ENCODE assay signal across 8 cellular contexts in the genomic region with DNA sequence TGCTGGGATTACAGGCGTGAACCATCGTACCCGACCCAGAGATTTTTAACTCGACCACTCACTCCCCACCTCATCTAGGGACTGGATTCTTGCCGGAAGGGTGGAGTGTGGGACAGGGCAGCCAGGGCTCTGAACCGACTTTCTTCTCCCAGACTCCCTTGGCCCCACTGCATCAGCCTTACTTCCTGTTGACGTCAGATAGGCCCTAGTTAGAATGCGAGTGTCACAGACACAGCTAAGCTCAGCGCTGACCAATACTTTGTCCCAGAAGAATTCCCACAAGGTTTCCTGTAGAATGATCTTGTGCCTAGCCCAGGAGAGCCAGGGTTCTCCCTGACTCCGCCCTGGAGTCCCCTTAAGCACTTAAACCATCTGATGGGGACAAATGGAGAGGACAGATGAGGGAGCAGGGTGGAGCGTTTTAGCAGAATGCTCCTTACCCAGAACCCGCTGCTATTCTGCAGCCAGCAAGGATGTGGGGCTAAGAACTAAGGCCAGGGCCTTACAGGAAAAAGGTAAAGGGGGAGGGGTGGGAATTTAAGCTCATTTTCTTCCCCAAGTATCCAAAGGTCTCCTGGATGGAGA. TPM values are rescaled to one million over a fixed set of nuclear protein-coding genes. Genes with fewer than 3 reads are reported as not detected.
DNase-seq lines count a peak whose midpoint lies in the region; ATAC-seq and TF ChIP-seq lines count a peak whose summit lies in the region.

No MANE protein-coding gene starts in this region.

- no peaks in the 10 kb centered on the region for H3K9me3 Mint-ChIP-seq in activated CD8-positive, alpha-beta T cell treated with anti-CD3 and anti-CD28 coated beads, Interleukin-2, amount 10 ng/mL, durations not matched to agents 7 days and 5 days (ENCODE audit: insufficient read depth)

- peaks cover 88% of the 10 kb centered on the region for H3K36me3 Mint-ChIP-seq in activated CD8-positive, alpha-beta T cell treated with anti-CD3 and anti-CD28 coated beads, Interleukin-2, amount 10 ng/mL, durations not matched to agents 7 days and 5 days (ENCODE audit: low read depth)

- peaks cover 22% of the 10 kb centered on the region for H3F3A ChIP-seq in DOHH2 (ENCODE audit: control insufficient read depth, insufficient read depth)

- ATAC-seq in activated CD8-positive, alpha-beta T cell treated with anti-CD3 and anti-CD28 coated beads, Interleukin-2, amount 10 ng/mL, durations not matched to agents 7 days and 5 days = no peak
- ATAC-seq in foreskin keratinocyte (no peak), HG03039 (IDR thresholded peaks at IDR 0.05; ENCODE audit: unreplicated experiment) (no peak)

- peak overlapping the region; percentile 86 for H3K27ac Mint-ChIP-seq in activated CD8-positive, alpha-beta T cell treated with anti-CD3 and anti-CD28 coated beads, Interleukin-2, amount 10 ng/mL, durations not matched to agents 7 days and 5 days

- no peaks in the 10 kb centered on the region for H3K9me2 ChIP-seq in DOHH2 (replicated peaks; ENCODE audit: control insufficient read depth, low read length)

- no peak for TF ChIP-seq CTCF in DOHH2 (IDR thresholded peaks at IDR 0.05; ENCODE audit: low read depth, low read length, poor library complexity, severe bottlenecking)
- TF ChIP-seq CTCF in foreskin keratinocyte (conservative IDR thresholded peaks at IDR 0.05) = no peak

- H3K9me3 ChIP-seq in DOHH2 (ENCODE audit: control insufficient read depth, insufficient read depth, low read length) = no peaks in the 10 kb centered on the region

- H3K27me3 ChIP-seq in DOHH2 (ENCODE audit: control insufficient read depth, low read length) = no peaks in the 10 kb centered on the region
- H3K27me3 ChIP-seq in foreskin keratinocyte = no peaks in the 10 kb centered on the region

- H3K4me1 ChIP-seq in DOHH2 (ENCODE audit: control insufficient read depth, low read length) = peaks cover 44% of the 10 kb centered on the region
- peaks cover 9% of the 10 kb centered on the region for H3K4me1 ChIP-seq in foreskin keratinocyte

- POLR2A ChIA-PET in activated CD8-positive, alpha-beta T cell treated with anti-CD3 and anti-CD28 coated beads, Interleukin-2, amount 10 ng/mL, durations not matched to agents 7 days and 5 days (lab: Charles Lee) = interaction anchor here (1.4 kb wide), 1 partner anchor 15 kb away, joined by 4 read pairs; no protein-coding TSS in a partner anchor

- no peaks in the 10 kb centered on the region for H3K27me3 Mint-ChIP-seq in activated CD8-positive, alpha-beta T cell treated with anti-CD3 and anti-CD28 coated beads, Interleukin-2, amount 10 ng/mL, durations not matched to agents 7 days and 5 days (ENCODE audit: low read depth)

- no peak overlapping the region for H3K4me3 ChIP-seq in DOHH2 (ENCODE audit: low read length)

- 0 out of 2 replicates have a peak, but pooled peaks cover 10% of the 10 kb centered on the region for H4K20me1 ChIP-seq in DOHH2 (ENCODE audit: control insufficient read depth, insufficient read depth, low read depth, low read length)

- H3K27ac ChIP-seq in DOHH2 (ENCODE audit: low read depth, low read length) (no peak overlapping the region), foreskin keratinocyte (peak overlapping the region; percentile 40)

- H3K4me2 ChIP-seq in DOHH2 (ENCODE audit: low read length) = peak overlapping the region; percentile 41

- CTCF ChIA-PET in activated CD8-positive, alpha-beta T cell treated with anti-CD3 and anti-CD28 coated beads, Interleukin-2, amount 10 ng/mL, durations not matched to agents 7 days and 5 days (lab: Charles Lee) = interaction anchor here (0.8 to 2.3 kb wide), 2 partner anchors 9 to 87 kb away, joined by 3 to 11 read pairs; no protein-coding TSS in a partner anchor

- H3K4me3 Mint-ChIP-seq in activated CD8-positive, alpha-beta T cell treated with anti-CD3 and anti-CD28 coated beads, Interleukin-2, amount 10 ng/mL, durations not matched to agents 7 days and 5 days = peak overlapping the region; percentile 92

- peaks cover 47% of the 10 kb centered on the region for H3K4me1 Mint-ChIP-seq in activated CD8-positive, alpha-beta T cell treated with anti-CD3 and anti-CD28 coated beads, Interleukin-2, amount 10 ng/mL, durations not matched to agents 7 days and 5 days (ENCODE audit: low read depth)

- no peak for DNase-seq in activated CD8-positive, alpha-beta T cell treated with anti-CD3 and anti-CD28 coated beads, Interleukin-2, amount 10 ng/mL, durations not matched to agents 7 days and 5 days
- DNase-seq in foreskin keratinocyte (no peak), pulmonary artery endothelial cell (ENCODE audit: low read depth, low spot score) (peak; percentile 68), NCI-H2081 treated with DMSO at 0.1 percent for 48 hours (lab: John Stamatoyannopoulos, UW) (no peak), NK-92 (lab: John Stamatoyannopoulos, UW; ENCODE audit: unreplicated experiment) (no peak), NCI-H2196 treated with DMSO at 0.1 percent for 48 hours (lab: John Stamatoyannopoulos, UW; ENCODE audit: unreplicated experiment) (no peak)

- peaks cover 90% of the 10 kb centered on the region for H3K36me3 ChIP-seq in DOHH2 (ENCODE audit: control insufficient read depth, low read length)

- peaks cover 69% of the 10 kb centered on the region for H3K79me2 ChIP-seq in DOHH2 (ENCODE audit: control insufficient read depth, low read length)

RNA-seq across cellular contexts. Expression of gene TUSC2, which starts 5.8 kb away (rescaled TPM):
- total RNA-seq in activated CD8-positive, alpha-beta T cell treated with anti-CD3 and anti-CD28 coated beads, Interleukin-2, amount 10 ng/mL, durations not matched to agents 7 days and 5 days = 10 to 100 TPM; 18.5 to 20.8 TPM
- 21.8 and 23.6 TPM in 2 replicates for total RNA-seq in foreskin keratinocyte
- polyA plus RNA-seq in foreskin keratinocyte = 35.2 and 37.4 TPM in 2 replicates
- total RNA-seq in pulmonary artery endothelial cell = 24.8 and 36.5 TPM in 2 replicates

RNA-seq across cellular contexts. Expression of gene RASSF1, which starts 6.8 kb away (rescaled TPM):
- 100 to 1,000 TPM; 172 to 174 TPM for total RNA-seq in activated CD8-positive, alpha-beta T cell treated with anti-CD3 and anti-CD28 coated beads, Interleukin-2, amount 10 ng/mL, durations not matched to agents 7 days and 5 days
- 22.1 and 23.8 TPM in 2 replicates for total RNA-seq in foreskin keratinocyte
- 28.5 and 29.4 TPM in 2 replicates for polyA plus RNA-seq in foreskin keratinocyte
- 17.0 and 22.5 TPM in 2 replicates for total RNA-seq in pulmonary artery endothelial cell

RNA-seq across cellular contexts. Expression of gene HYAL2, which starts 11.3 kb away (rescaled TPM):
- 1 to 10 TPM; 6.5 to 6.8 TPM for total RNA-seq in activated CD8-positive, alpha-beta T cell treated with anti-CD3 and anti-CD28 coated beads, Interleukin-2, amount 10 ng/mL, durations not matched to agents 7 days and 5 days
- total RNA-seq in foreskin keratinocyte (57.8 and 59.1 TPM in 2 replicates), pulmonary artery endothelial cell (535 and 564 TPM in 2 replicates)
- polyA plus RNA-seq in foreskin keratinocyte = 59.2 and 60.3 TPM in 2 replicates

RNA-seq across cellular contexts. Expression of gene ZMYND10, which starts 11.7 kb away (rescaled TPM):
- 1 to 10 TPM; 5.0 to 5.1 TPM for total RNA-seq in activated CD8-positive, alpha-beta T cell treated with anti-CD3 and anti-CD28 coated beads, Interleukin-2, amount 10 ng/mL, durations not matched to agents 7 days and 5 days
- total RNA-seq in foreskin keratinocyte = 0.44 and 0.46 TPM in 2 replicates
- 0.53 and 0.58 TPM in 2 replicates for polyA plus RNA-seq in foreskin keratinocyte
- 0.13 and 0.35 TPM in 2 replicates for total RNA-seq in pulmonary artery endothelial cell

RNA-seq across cellular contexts. Expression of gene NPRL2, which starts 16.7 kb away (rescaled TPM):
- 10 to 100 TPM; 59.8 to 60.3 TPM for total RNA-seq in activated CD8-positive, alpha-beta T cell treated with anti-CD3 and anti-CD28 coated beads, Interleukin-2, amount 10 ng/mL, durations not matched to agents 7 days and 5 days
- total RNA-seq in foreskin keratinocyte (19.4 and 23.9 TPM in 2 replicates), pulmonary artery endothelial cell (19.9 and 20.1 TPM in 2 replicates)
- polyA plus RNA-seq in foreskin keratinocyte = 18.9 and 22.2 TPM in 2 replicates
